Comparison of ENCODE assay signal across 2 cellular contexts in the genomic region with DNA sequence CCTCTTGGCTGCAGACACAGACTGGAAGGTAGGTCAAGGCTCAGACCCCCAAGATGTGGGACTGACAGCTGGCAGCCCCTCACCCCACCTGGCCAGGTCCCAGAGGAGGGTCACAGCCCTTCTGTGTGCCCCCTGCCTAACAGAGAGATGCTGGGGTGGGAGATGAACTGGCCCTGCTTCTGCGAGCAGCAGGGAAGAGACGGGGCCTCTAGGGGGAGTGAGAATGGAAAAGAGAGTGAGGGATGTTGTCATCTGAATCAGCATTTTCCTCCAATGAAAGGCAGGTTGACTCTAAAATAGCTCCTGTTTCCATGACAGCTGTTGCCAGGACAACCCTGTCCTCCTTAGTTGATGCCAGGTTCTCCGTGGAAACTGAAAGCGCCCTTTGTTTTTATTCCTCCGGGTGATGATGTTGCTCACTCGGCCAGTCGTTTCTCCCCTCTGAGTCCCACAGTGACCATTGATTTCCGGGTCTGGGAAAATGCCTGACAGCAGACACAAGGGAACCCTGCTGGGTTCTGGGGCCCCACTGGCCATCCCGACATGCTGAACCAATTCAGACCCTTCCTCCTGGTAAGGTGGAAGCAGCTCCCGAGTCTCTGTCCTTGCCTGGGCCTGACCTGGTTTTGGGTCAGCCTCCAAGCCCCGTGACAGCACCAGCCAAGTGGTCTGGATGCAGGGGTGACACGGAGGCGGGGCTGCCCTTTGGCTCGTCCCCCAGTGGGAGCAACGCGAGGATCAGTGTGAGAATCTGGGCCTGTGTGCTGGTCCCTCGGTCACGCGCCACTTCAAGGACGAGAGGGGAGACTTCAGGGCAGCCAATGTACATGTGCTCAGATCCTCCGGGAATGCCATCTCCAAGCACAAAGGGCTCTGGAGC.
TF ChIP-seq lines count a peak whose summit lies in the region.

No MANE protein-coding gene starts in this region.

TF ChIP-seq in SK-N-SH, 30 proteins besides CTCF, POLR2A, EP300 and RAD21:
- 0 out of 2 replicates have a peak, but pooled peaks have one; percentile 41 for TF ChIP-seq FOXM1 (IDR thresholded peaks at IDR 0.05; ENCODE audit: low read depth)
- TF ChIP-seq, protein P1, sequence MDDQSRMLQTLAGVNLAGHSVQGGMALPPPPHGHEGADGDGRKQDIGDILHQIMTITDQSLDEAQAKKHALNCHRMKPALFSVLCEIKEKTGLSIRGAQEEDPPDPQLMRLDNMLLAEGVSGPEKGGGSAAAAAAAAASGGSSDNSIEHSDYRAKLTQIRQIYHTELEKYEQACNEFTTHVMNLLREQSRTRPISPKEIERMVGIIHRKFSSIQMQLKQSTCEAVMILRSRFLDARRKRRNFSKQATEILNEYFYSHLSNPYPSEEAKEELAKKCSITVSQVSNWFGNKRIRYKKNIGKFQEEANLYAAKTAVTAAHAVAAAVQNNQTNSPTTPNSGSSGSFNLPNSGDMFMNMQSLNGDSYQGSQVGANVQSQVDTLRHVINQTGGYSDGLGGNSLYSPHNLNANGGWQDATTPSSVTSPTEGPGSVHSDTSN (IDR thresholded peaks at IDR 0.05) = peak; percentile 2; the same call in 1 of the 2 replicates
- peak; percentile 83 for TF ChIP-seq RCOR1 (IDR thresholded peaks at IDR 0.05; ENCODE audit: low read length)
- no peak; the same call in 1 of the 2 replicates for TF ChIP-seq GABPA (IDR thresholded peaks at IDR 0.05; ENCODE audit: low read depth)
- peak; percentile 98 for TF ChIP-seq RFX5 (IDR thresholded peaks at IDR 0.05; ENCODE audit: low read length)
- TF ChIP-seq, protein P2, sequence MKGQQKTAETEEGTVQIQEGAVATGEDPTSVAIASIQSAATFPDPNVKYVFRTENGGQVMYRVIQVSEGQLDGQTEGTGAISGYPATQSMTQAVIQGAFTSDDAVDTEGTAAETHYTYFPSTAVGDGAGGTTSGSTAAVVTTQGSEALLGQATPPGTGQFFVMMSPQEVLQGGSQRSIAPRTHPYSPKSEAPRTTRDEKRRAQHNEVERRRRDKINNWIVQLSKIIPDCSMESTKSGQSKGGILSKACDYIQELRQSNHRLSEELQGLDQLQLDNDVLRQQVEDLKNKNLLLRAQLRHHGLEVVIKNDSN (IDR thresholded peaks at IDR 0.05; ENCODE audit: borderline replicate concordance, low read depth) = no peak
- no peak for TF ChIP-seq RXRA (IDR thresholded peaks at IDR 0.05; ENCODE audit: borderline replicate concordance, low read depth)
- TF ChIP-seq NFIC (IDR thresholded peaks at IDR 0.05; ENCODE audit: borderline replicate concordance) = no peak
- TF ChIP-seq SMC3 (IDR thresholded peaks at IDR 0.05; ENCODE audit: low read depth, low read length) = peak; percentile 44
- TF ChIP-seq MXI1 (IDR thresholded peaks at IDR 0.05; ENCODE audit: low read depth, low read length) = peak; percentile 99
- TF ChIP-seq, protein P3, sequence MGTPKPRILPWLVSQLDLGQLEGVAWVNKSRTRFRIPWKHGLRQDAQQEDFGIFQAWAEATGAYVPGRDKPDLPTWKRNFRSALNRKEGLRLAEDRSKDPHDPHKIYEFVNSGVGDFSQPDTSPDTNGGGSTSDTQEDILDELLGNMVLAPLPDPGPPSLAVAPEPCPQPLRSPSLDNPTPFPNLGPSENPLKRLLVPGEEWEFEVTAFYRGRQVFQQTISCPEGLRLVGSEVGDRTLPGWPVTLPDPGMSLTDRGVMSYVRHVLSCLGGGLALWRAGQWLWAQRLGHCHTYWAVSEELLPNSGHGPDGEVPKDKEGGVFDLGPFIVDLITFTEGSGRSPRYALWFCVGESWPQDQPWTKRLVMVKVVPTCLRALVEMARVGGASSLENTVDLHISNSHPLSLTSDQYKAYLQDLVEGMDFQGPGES (IDR thresholded peaks at IDR 0.05; ENCODE audit: low read depth, low read length) = no peak
- TF ChIP-seq FOXJ3 (CRISPR knock-in tag; IDR thresholded peaks at IDR 0.05) = peak; percentile 21; the same call in 1 of the 2 replicates
TF ChIP-seq in SK-N-SH: peak in this region for 7.

TF ChIP-seq in K562, 482 proteins besides CTCF, POLR2A, EP300 and RAD21 (continues in another document):
- TF ChIP-seq CSDE1 (IDR thresholded peaks at IDR 0.05) = peak in 1 of 2 experiments; percentile 99; a peak in 2 of 4 replicates
- peak; percentile 11 for TF ChIP-seq RBM25 (IDR thresholded peaks at IDR 0.05; ENCODE audit: low read depth, low read length, severe bottlenecking)
- no peak for TF ChIP-seq MYC (IDR thresholded peaks at IDR 0.05; ENCODE audit: low read depth, low read length)
- no peak for TF ChIP-seq MYC (CRISPR knock-in tag; IDR thresholded peaks at IDR 0.05; ENCODE audit: borderline replicate concordance, low read depth)
- TF ChIP-seq ZNF134 (CRISPR knock-in tag; conservative IDR thresholded peaks at IDR 0.05) = no peak
- TF ChIP-seq, protein P4, sequence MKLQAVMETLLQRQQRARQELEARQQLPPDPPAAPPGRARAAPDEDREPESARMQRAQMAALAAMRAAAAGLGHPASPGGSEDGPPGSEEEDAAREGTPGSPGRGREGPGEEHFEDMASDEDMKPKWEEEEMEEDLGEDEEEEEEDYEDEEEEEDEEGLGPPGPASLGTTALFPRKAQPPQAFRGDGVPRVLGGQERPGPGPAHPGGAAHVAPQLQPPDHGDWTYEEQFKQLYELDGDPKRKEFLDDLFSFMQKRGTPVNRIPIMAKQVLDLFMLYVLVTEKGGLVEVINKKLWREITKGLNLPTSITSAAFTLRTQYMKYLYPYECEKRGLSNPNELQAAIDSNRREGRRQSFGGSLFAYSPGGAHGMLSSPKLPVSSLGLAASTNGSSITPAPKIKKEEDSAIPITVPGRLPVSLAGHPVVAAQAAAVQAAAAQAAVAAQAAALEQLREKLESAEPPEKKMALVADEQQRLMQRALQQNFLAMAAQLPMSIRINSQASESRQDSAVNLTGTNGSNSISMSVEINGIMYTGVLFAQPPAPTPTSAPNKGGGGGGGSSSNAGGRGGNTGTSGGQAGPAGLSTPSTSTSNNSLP (IDR thresholded peaks at IDR 0.05; ENCODE audit: borderline replicate concordance, low read depth, low read length) = 0 out of 2 replicates have a peak, but pooled peaks have one; percentile 66
- TF ChIP-seq, protein P5, sequence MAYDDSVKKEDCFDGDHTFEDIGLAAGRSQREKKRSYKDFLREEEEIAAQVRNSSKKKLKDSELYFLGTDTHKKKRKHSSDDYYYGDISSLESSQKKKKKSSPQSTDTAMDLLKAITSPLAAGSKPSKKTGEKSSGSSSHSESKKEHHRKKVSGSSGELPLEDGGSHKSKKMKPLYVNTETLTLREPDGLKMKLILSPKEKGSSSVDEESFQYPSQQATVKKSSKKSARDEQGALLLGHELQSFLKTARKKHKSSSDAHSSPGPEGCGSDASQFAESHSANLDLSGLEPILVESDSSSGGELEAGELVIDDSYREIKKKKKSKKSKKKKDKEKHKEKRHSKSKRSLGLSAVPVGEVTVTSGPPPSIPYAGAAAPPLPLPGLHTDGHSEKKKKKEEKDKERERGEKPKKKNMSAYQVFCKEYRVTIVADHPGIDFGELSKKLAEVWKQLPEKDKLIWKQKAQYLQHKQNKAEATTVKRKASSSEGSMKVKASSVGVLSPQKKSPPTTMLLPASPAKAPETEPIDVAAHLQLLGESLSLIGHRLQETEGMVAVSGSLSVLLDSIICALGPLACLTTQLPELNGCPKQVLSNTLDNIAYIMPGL (CRISPR knock-in tag; IDR thresholded peaks at IDR 0.05) = no peak
- no peak for TF ChIP-seq EGR1 (conservative IDR thresholded peaks at IDR 0.05)
- no peak for TF ChIP-seq ZNF274 (IDR thresholded peaks at IDR 0.05; ENCODE audit: borderline replicate concordance, low read depth, low read length)
- TF ChIP-seq ZNF699 (CRISPR knock-in tag; IDR thresholded peaks at IDR 0.05; ENCODE audit: insufficient replicate concordance) = no peak
- peak; percentile 83 for TF ChIP-seq CREBBP (IDR thresholded peaks at IDR 0.05; ENCODE audit: low read depth, low read length)
- no peak for TF ChIP-seq CBX5 (IDR thresholded peaks at IDR 0.05; ENCODE audit: borderline replicate concordance, low read depth)
- peak; percentile 92 for TF ChIP-seq ATF7 (IDR thresholded peaks at IDR 0.05)
- TF ChIP-seq KDM1A (IDR thresholded peaks at IDR 0.05) = peak; percentile 92 to 93
- TF ChIP-seq ZNF316 (IDR thresholded peaks at IDR 0.05) = peak; percentile 99
- TF ChIP-seq C11orf30 (IDR thresholded peaks at IDR 0.05; ENCODE audit: low read depth) = peak; percentile 98
- TF ChIP-seq ZSCAN32 (CRISPR knock-in tag; IDR thresholded peaks at IDR 0.05) = no peak
- TF ChIP-seq HLTF (IDR thresholded peaks at IDR 0.05) = no peak
- TF ChIP-seq, protein P6, sequence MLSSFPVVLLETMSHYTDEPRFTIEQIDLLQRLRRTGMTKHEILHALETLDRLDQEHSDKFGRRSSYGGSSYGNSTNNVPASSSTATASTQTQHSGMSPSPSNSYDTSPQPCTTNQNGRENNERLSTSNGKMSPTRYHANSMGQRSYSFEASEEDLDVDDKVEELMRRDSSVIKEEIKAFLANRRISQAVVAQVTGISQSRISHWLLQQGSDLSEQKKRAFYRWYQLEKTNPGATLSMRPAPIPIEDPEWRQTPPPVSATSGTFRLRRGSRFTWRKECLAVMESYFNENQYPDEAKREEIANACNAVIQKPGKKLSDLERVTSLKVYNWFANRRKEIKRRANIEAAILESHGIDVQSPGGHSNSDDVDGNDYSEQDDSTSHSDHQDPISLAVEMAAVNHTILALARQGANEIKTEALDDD (IDR thresholded peaks at IDR 0.05) = no peak
- no peak for TF ChIP-seq ZNF239 (CRISPR knock-in tag; IDR thresholded peaks at IDR 0.05)
- peak; percentile 99 for TF ChIP-seq BMI1 (IDR thresholded peaks at IDR 0.05; ENCODE audit: low read length)
- TF ChIP-seq ZNF124 (CRISPR knock-in tag; IDR thresholded peaks at IDR 0.05) = no peak
- TF ChIP-seq, protein P7, sequence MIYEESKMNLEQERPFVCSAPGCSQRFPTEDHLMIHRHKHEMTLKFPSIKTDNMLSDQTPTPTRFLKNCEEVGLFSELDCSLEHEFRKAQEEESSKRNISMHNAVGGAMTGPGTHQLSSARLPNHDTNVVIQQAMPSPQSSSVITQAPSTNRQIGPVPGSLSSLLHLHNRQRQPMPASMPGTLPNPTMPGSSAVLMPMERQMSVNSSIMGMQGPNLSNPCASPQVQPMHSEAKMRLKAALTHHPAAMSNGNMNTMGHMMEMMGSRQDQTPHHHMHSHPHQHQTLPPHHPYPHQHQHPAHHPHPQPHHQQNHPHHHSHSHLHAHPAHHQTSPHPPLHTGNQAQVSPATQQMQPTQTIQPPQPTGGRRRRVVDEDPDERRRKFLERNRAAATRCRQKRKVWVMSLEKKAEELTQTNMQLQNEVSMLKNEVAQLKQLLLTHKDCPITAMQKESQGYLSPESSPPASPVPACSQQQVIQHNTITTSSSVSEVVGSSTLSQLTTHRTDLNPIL (CRISPR knock-in tag; IDR thresholded peaks at IDR 0.05) = no peak
- peak; percentile 53 for TF ChIP-seq CREM (IDR thresholded peaks at IDR 0.05; ENCODE audit: low read depth)
- peak; percentile 99 for TF ChIP-seq FOXJ2 (tag; IDR thresholded peaks at IDR 0.05)
- TF ChIP-seq BCL6 (CRISPR knock-in tag; IDR thresholded peaks at IDR 0.05) = no peak
- TF ChIP-seq ZNF311 (CRISPR knock-in tag; IDR thresholded peaks at IDR 0.05) = no peak
- TF ChIP-seq CHCHD3 (CRISPR knock-in tag; IDR thresholded peaks at IDR 0.05) = no peak
- TF ChIP-seq CREB1 (IDR thresholded peaks at IDR 0.05) = no peak
- TF ChIP-seq CREB1 (CRISPR knock-in tag; IDR thresholded peaks at IDR 0.05) = 0 out of 2 replicates have a peak, but pooled peaks have one; percentile 28
- no peak for TF ChIP-seq ZNF324 (CRISPR knock-in tag; IDR thresholded peaks at IDR 0.05)
- TF ChIP-seq SMARCB1 (IDR thresholded peaks at IDR 0.05; ENCODE audit: insufficient read length, low read depth) = no peak
- TF ChIP-seq, protein P8, sequence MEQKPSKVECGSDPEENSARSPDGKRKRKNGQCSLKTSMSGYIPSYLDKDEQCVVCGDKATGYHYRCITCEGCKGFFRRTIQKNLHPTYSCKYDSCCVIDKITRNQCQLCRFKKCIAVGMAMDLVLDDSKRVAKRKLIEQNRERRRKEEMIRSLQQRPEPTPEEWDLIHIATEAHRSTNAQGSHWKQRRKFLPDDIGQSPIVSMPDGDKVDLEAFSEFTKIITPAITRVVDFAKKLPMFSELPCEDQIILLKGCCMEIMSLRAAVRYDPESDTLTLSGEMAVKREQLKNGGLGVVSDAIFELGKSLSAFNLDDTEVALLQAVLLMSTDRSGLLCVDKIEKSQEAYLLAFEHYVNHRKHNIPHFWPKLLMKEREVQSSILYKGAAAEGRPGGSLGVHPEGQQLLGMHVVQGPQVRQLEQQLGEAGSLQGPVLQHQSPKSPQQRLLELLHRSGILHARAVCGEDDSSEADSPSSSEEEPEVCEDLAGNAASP (IDR thresholded peaks at IDR 0.05) = no peak
- no peak for TF ChIP-seq TBP (optimal IDR thresholded peaks at IDR 0.05; ENCODE audit: low read depth, low read length)
- TF ChIP-seq HNRNPLL (IDR thresholded peaks at IDR 0.05; ENCODE audit: low read depth, low read length, poor library complexity, severe bottlenecking) = no peak
- peak; percentile 73 for TF ChIP-seq JUND (IDR thresholded peaks at IDR 0.05; ENCODE audit: borderline replicate concordance, low read depth, low read length)
- peak; percentile 57; the same call in 1 of the 3 replicates for TF ChIP-seq JUND (tag; IDR thresholded peaks at IDR 0.05; ENCODE audit: borderline replicate concordance, low read depth, low read length)
- TF ChIP-seq, protein P9, sequence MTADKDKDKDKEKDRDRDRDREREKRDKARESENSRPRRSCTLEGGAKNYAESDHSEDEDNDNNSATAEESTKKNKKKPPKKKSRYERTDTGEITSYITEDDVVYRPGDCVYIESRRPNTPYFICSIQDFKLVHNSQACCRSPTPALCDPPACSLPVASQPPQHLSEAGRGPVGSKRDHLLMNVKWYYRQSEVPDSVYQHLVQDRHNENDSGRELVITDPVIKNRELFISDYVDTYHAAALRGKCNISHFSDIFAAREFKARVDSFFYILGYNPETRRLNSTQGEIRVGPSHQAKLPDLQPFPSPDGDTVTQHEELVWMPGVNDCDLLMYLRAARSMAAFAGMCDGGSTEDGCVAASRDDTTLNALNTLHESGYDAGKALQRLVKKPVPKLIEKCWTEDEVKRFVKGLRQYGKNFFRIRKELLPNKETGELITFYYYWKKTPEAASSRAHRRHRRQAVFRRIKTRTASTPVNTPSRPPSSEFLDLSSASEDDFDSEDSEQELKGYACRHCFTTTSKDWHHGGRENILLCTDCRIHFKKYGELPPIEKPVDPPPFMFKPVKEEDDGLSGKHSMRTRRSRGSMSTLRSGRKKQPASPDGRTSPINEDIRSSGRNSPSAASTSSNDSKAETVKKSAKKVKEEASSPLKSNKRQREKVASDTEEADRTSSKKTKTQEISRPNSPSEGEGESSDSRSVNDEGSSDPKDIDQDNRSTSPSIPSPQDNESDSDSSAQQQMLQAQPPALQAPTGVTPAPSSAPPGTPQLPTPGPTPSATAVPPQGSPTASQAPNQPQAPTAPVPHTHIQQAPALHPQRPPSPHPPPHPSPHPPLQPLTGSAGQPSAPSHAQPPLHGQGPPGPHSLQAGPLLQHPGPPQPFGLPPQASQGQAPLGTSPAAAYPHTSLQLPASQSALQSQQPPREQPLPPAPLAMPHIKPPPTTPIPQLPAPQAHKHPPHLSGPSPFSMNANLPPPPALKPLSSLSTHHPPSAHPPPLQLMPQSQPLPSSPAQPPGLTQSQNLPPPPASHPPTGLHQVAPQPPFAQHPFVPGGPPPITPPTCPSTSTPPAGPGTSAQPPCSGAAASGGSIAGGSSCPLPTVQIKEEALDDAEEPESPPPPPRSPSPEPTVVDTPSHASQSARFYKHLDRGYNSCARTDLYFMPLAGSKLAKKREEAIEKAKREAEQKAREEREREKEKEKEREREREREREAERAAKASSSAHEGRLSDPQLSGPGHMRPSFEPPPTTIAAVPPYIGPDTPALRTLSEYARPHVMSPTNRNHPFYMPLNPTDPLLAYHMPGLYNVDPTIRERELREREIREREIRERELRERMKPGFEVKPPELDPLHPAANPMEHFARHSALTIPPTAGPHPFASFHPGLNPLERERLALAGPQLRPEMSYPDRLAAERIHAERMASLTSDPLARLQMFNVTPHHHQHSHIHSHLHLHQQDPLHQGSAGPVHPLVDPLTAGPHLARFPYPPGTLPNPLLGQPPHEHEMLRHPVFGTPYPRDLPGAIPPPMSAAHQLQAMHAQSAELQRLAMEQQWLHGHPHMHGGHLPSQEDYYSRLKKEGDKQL (CRISPR knock-in tag; IDR thresholded peaks at IDR 0.05; ENCODE audit: borderline replicate concordance) = no peak
- peak; percentile 83 to 87 for TF ChIP-seq FOXK2 (conservative IDR thresholded peaks at IDR 0.05 in 1 of 2, IDR thresholded peaks at IDR 0.05 in 1 of 2; ENCODE audit: low read depth in 2 of 2)
